In genomic region chr20:31638317-31638716, GRCh38 we compare ENCODE assay signal across 31 cellular contexts. TPM values are rescaled to one million over a fixed set of nuclear protein-coding genes. Genes with fewer than 3 reads are reported as not detected.
A peak's percentile ranks its signal among the peaks of the same experiment; 100 is the strongest.
DNase-seq lines count a peak whose midpoint lies in the region; TF ChIP-seq lines count a peak whose summit lies in the region.
"Had no signal": no experiment of that assay in that cellular context is flagged by ENCODE, and none has a peak within 500 bp of the region (broad histone marks: within the 10 kb centered on the region; RNA-seq: fewer than 3 reads in every experiment).

No MANE protein-coding gene starts in this region.

- no peak overlapping the region for H2AFZ ChIP-seq in parathyroid adenoma

- H3K27ac Mint-ChIP-seq in Calu3 (ENCODE audit: unreplicated experiment), result no peak overlapping the region
- H3K27ac Mint-ChIP-seq: activated CD4-positive, alpha-beta T cell treated with anti-CD3 and anti-CD28 coated beads, Interleukin-2, amount 10 ng/mL, durations not matched to agents 7 days and 5 days; activated CD8-positive, alpha-beta memory T cell treated with anti-CD3 and anti-CD28 coated beads, Interleukin-2, amount 10 ng/mL, durations not matched to agents 7 days and 5 days; activated naive CD4-positive, alpha-beta T cell treated with anti-CD3 and anti-CD28 coated beads, Interleukin-2, amount 10 ng/mL, durations not matched to agents 7 days and 5 days; progenitor cell of endocrine pancreas; T-helper 1 cell treated with Interleukin-12 subunit alpha and Interleukin-12 subunit beta and Interleukin-4 antibody, amounts not matched to agents 30 μg/mL and 1 μg/mL, for 36 hours had no signal

- DNase-seq in BE2C, result peak; percentile 69
- DNase-seq in NCI-H1694 (lab: John Stamatoyannopoulos, UW), result peak; percentile 24
- peak; percentile 65 for DNase-seq in SK-N-DZ (ENCODE audit: low spot score)
- no peak for DNase-seq in Calu3
- no peak for DNase-seq in NCI-H187 treated with DMSO at 0.1 percent for 48 hours (lab: John Stamatoyannopoulos, UW)
- DNase-seq in NCI-H2107 treated with DMSO at 0.1 percent for 48 hours (lab: John Stamatoyannopoulos, UW; ENCODE audit: unreplicated experiment), result no peak
- no peak for DNase-seq in NAMALWA (ENCODE audit: low spot score)
- DNase-seq: activated CD4-positive, alpha-beta T cell treated with anti-CD3 and anti-CD28 coated beads, Interleukin-2, amount 10 ng/mL, durations not matched to agents 7 days and 5 days; activated CD8-positive, alpha-beta memory T cell treated with anti-CD3 and anti-CD28 coated beads, Interleukin-2, amount 10 ng/mL, durations not matched to agents 7 days and 5 days; activated naive CD4-positive, alpha-beta T cell treated with anti-CD3 and anti-CD28 coated beads, Interleukin-2, amount 10 ng/mL, durations not matched to agents 7 days and 5 days; amniotic stem cell; DND-41; effector memory CD4-positive, alpha-beta T cell; erythroblast; foreskin fibroblast; hippocampal formation; KG1; MM.1S; NCI-H345; NK-92 treated with Interleukin-12 subunit alpha and Interleukin-12 subunit beta, amount 100 ng/mL, for 24 hours; SIG-M5; stimulated activated CD4-positive, alpha-beta T cell treated with anti-CD3 and anti-CD28 coated beads, Interleukin-1b, Interleukin-23, amount 100 ng/mL, for 48 hours had no signal

- no peak overlapping the region for H3K4me3 Mint-ChIP-seq in Calu3 (ENCODE audit: low read depth, unreplicated experiment)
- H3K4me3 Mint-ChIP-seq: activated CD4-positive, alpha-beta T cell treated with anti-CD3 and anti-CD28 coated beads, Interleukin-2, amount 10 ng/mL, durations not matched to agents 7 days and 5 days; activated CD8-positive, alpha-beta memory T cell treated with anti-CD3 and anti-CD28 coated beads, Interleukin-2, amount 10 ng/mL, durations not matched to agents 7 days and 5 days; activated naive CD4-positive, alpha-beta T cell treated with anti-CD3 and anti-CD28 coated beads, Interleukin-2, amount 10 ng/mL, durations not matched to agents 7 days and 5 days; T-helper 1 cell treated with Interleukin-12 subunit alpha and Interleukin-12 subunit beta and Interleukin-4 antibody, amounts not matched to agents 30 μg/mL and 1 μg/mL, for 36 hours had no signal

- no peak overlapping the region for H3K9ac ChIP-seq in parathyroid adenoma

- H3K4me2 ChIP-seq in parathyroid adenoma (ENCODE audit: low read length), result no peak overlapping the region

- intact Hi-C loops in Calu3 (cut with micrococcal nuclease; ENCODE audit: unreplicated experiment), result no loop called here

- H3K27me3 ChIP-seq in BE2C, result no peaks in the 10 kb centered on the region
- H3K27me3 ChIP-seq in parathyroid adenoma (ENCODE audit: control insufficient read depth, insufficient read depth, low read length), result no peaks in the 10 kb centered on the region

- H3K4me1 Mint-ChIP-seq in Calu3 (ENCODE audit: low read depth, unreplicated experiment), result no peaks in the 10 kb centered on the region

- no peaks in the 10 kb centered on the region for H3K36me3 Mint-ChIP-seq in Calu3 (ENCODE audit: insufficient read depth, unreplicated experiment)
- H3K36me3 Mint-ChIP-seq: activated CD8-positive, alpha-beta memory T cell treated with anti-CD3 and anti-CD28 coated beads, Interleukin-2, amount 10 ng/mL, durations not matched to agents 7 days and 5 days; activated naive CD4-positive, alpha-beta T cell treated with anti-CD3 and anti-CD28 coated beads, Interleukin-2, amount 10 ng/mL, durations not matched to agents 7 days and 5 days had no signal

- peaks cover 13% of the 10 kb centered on the region for H3K4me1 ChIP-seq in BE2C
- H3K4me1 ChIP-seq in parathyroid adenoma, result no peaks in the 10 kb centered on the region

- H3K27me3 Mint-ChIP-seq in Calu3 (ENCODE audit: unreplicated experiment), result peaks cover 13% of the 10 kb centered on the region

- H3K36me3 ChIP-seq in BE2C (no peaks in the 10 kb centered on the region), parathyroid adenoma (ENCODE audit: control insufficient read depth, insufficient read depth, low read length) (no peaks in the 10 kb centered on the region)

- no TSS peak for BruUV-seq in Calu3 (replicated peaks; lab: Mats Ljungman, UMichigan)

- no peak for TF ChIP-seq CTCF in BE2C (IDR thresholded peaks at IDR 0.05; ENCODE audit: low read depth, low read length)
- TF ChIP-seq CTCF in parathyroid adenoma (IDR thresholded peaks at IDR 0.05), result no peak
- no peak for TF ChIP-seq CTCF in Calu3 (IDR thresholded peaks at IDR 0.05; ENCODE audit: unreplicated experiment)

- peak overlapping the region; percentile 60 for H3K4me3 ChIP-seq in BE2C (ENCODE audit: low read depth, low read length)
- no peak overlapping the region for H3K4me3 ChIP-seq in parathyroid adenoma (ENCODE audit: low read depth, low read length)

- H3K27ac ChIP-seq in parathyroid adenoma, result peak overlapping the region; percentile 15
- H3K27ac ChIP-seq: VCaP had no signal

- CTCF ChIA-PET in Calu3 (lab: Charles Lee), result no interaction called here

- H3K9me3 ChIP-seq in BE2C (no peaks in the 10 kb centered on the region), parathyroid adenoma (ENCODE audit: control insufficient read depth, low read length) (no peaks in the 10 kb centered on the region)

- no peaks in the 10 kb centered on the region for H3K9me3 Mint-ChIP-seq in Calu3 (ENCODE audit: low read depth, unreplicated experiment)
- H3K9me3 Mint-ChIP-seq: activated CD4-positive, alpha-beta T cell treated with anti-CD3 and anti-CD28 coated beads, Interleukin-2, amount 10 ng/mL, durations not matched to agents 7 days and 5 days; activated naive CD4-positive, alpha-beta T cell treated with anti-CD3 and anti-CD28 coated beads, Interleukin-2, amount 10 ng/mL, durations not matched to agents 7 days and 5 days; T-helper 1 cell treated with Interleukin-12 subunit alpha and Interleukin-12 subunit beta and Interleukin-4 antibody, amounts not matched to agents 30 μg/mL and 1 μg/mL, for 36 hours had no signal

- no peaks in the 10 kb centered on the region for H3K79me2 ChIP-seq in parathyroid adenoma

RNA-seq across cellular contexts. Expression of gene COX4I2, which starts 0.6 kb away (rescaled TPM):
- 4.2 TPM for polyA plus RNA-seq in BE2C (2012; ENCODE audit: insufficient read depth, insufficient read length, low read depth)
- 6.6 and 10.3 TPM in 2 replicates for polyA plus RNA-seq in SK-N-DZ (2014; cell fraction: cytosol; rRNA removed)
- 1.2 and 1.3 TPM in 2 replicates for polyA plus RNA-seq in SK-N-DZ (2014; cell fraction: nucleus; rRNA removed)
- not detected in 2 replicates for total RNA-seq in Calu3 (2022)
- total RNA-seq: activated CD4-positive, alpha-beta T cell treated with anti-CD3 and anti-CD28 coated beads, Interleukin-2, amount 10 ng/mL, durations not matched to agents 7 days and 5 days; activated CD8-positive, alpha-beta memory T cell treated with anti-CD3 and anti-CD28 coated beads, Interleukin-2, amount 10 ng/mL, durations not matched to agents 7 days and 5 days; HT1080; mononuclear cell; progenitor cell of endocrine pancreas; temporal lobe had no signal
- polyA plus RNA-seq: BJ, neural cell had no signal

RNA-seq across cellular contexts. Expression of gene ID1, which starts 33.2 kb away (rescaled TPM):
- polyA plus RNA-seq in BE2C (2012; ENCODE audit: insufficient read depth, insufficient read length, low read depth), result 40.6 TPM
- polyA plus RNA-seq in SK-N-DZ (2014; cell fraction: cytosol; rRNA removed), result 97.4 and 104 TPM in 2 replicates
- 170 and 208 TPM in 2 replicates for polyA plus RNA-seq in SK-N-DZ (2014; cell fraction: nucleus; rRNA removed)
- total RNA-seq in Calu3 (2022), result 347 and 431 TPM in 2 replicates
- total RNA-seq: activated CD8-positive, alpha-beta memory T cell treated with anti-CD3 and anti-CD28 coated beads, Interleukin-2, amount 10 ng/mL, durations not matched to agents 7 days and 5 days had no signal

Comparison
In these comparisons a context has a peak if more than half of its experiments do, and no peak if none do; other contexts are left out.
1. DNase-seq: peak in BE2C (single experiment), NCI-H1694 (single experiment) and SK-N-DZ (single experiment); none in Calu3 (single experiment), NCI-H187 treated with DMSO at 0.1 percent for 48 hours (single experiment), NCI-H2107 treated with DMSO at 0.1 percent for 48 hours (single experiment) and NAMALWA (single experiment).